25 cellular contexts compared by ENCODE assay signal in genomic region chr16:23388786-23389185, GRCh38.
"Had no signal": no experiment of that assay in that cellular context is flagged by ENCODE, and none has a peak within 500 bp of the region (broad histone marks: within the 10 kb centered on the region; RNA-seq: fewer than 3 reads in every experiment).

No MANE protein-coding gene starts in this region.

- H3K27me3 ChIP-seq: ascending aorta, body of pancreas had no signal

- H3K27me3 Mint-ChIP-seq: activated B cell treated with CpG ODN at 0.5 μM for 24 hours; activated CD4-positive, alpha-beta memory T cell treated with anti-CD3 and anti-CD28 coated beads for 36 hours; activated CD4-positive, alpha-beta T cell treated with anti-CD3 and anti-CD28 coated beads, Interleukin-2, amount 10 ng/mL, durations not matched to agents 24 days and 14 days; activated naive CD8-positive, alpha-beta T cell treated with anti-CD3 and anti-CD28 coated beads, Interleukin-2, amount 50 U/mL, for 24 hours; T-helper 17 cell had no signal

- H3K27ac Mint-ChIP-seq: activated B cell treated with CpG ODN at 0.5 μM for 24 hours; activated CD4-positive, alpha-beta memory T cell treated with anti-CD3 and anti-CD28 coated beads for 36 hours; activated CD4-positive, alpha-beta T cell treated with anti-CD3 and anti-CD28 coated beads, Interleukin-2, amount 10 ng/mL, durations not matched to agents 24 days and 14 days; activated naive CD8-positive, alpha-beta T cell treated with anti-CD3 and anti-CD28 coated beads, Interleukin-2, amount 50 U/mL, for 24 hours; T-helper 17 cell had no signal

- FAIRE-seq: RCC 7860 had no signal

- H3K4me3 ChIP-seq: ascending aorta, body of pancreas had no signal

- H3K4me1 Mint-ChIP-seq: activated B cell treated with CpG ODN at 0.5 μM for 24 hours; activated CD4-positive, alpha-beta T cell treated with anti-CD3 and anti-CD28 coated beads, Interleukin-2, amount 10 ng/mL, durations not matched to agents 24 days and 14 days; activated naive CD8-positive, alpha-beta T cell treated with anti-CD3 and anti-CD28 coated beads, Interleukin-2, amount 50 U/mL, for 24 hours; T-helper 17 cell had no signal

- H3K27ac ChIP-seq: ascending aorta, body of pancreas had no signal

- ATAC-seq: activated naive CD4-positive, alpha-beta T cell treated with anti-CD3 and anti-CD28 coated beads, Interleukin-2, amount 50 U/mL, for 72 hours; activated naive CD8-positive, alpha-beta T cell treated with anti-CD3 and anti-CD28 coated beads, Interleukin-2, amount 50 U/mL, for 24 hours; activated T-cell treated with anti-CD3 and anti-CD28 coated beads, Interleukin-2, amount 50 U/mL, for 4 hours; body of pancreas; PC-3; T-helper 17 cell had no signal

- DNase-seq: activated B cell treated with CpG ODN at 0.5 μM for 24 hours; activated CD4-positive, alpha-beta memory T cell treated with anti-CD3 and anti-CD28 coated beads for 36 hours; activated CD4-positive, alpha-beta T cell treated with anti-CD3 and anti-CD28 coated beads for 1 hour; activated CD4-positive, alpha-beta T cell treated with anti-CD3 and anti-CD28 coated beads, Interleukin-2, amount 10 ng/mL, durations not matched to agents 24 days and 14 days; activated CD8-positive, alpha-beta memory T cell treated with anti-CD3 and anti-CD28 coated beads for 24 hours; activated effector memory CD4-positive, alpha-beta T cell treated with anti-CD3 and anti-CD28 coated beads, Interleukin-2, amount 50 U/mL, for 16 hours; activated naive CD4-positive, alpha-beta T cell treated with Interleukin-2 at 50 U/mL for 16 hours; activated naive CD8-positive, alpha-beta T cell treated with anti-CD3 and anti-CD28 coated beads, Interleukin-2, amount 50 U/mL, for 24 hours; activated T-cell treated with anti-CD3 and anti-CD28 coated beads, Interleukin-2, amount 50 U/mL, for 4 hours; amniotic stem cell; body of pancreas; KG1; NCI-H1048; NCI-H146; NCI-H187 treated with DMSO at 0.1 percent for 48 hours; NCI-H2081 treated with DMSO at 0.1 percent for 48 hours; NCI-H446; NCI-H524; PC-3; SIG-M5; T-helper 17 cell; T-helper 9 cell had no signal

- H3K4me1 ChIP-seq: ascending aorta, body of pancreas had no signal

- H3K9me3 ChIP-seq: ascending aorta, body of pancreas had no signal

- H3K9me3 Mint-ChIP-seq: activated B cell treated with CpG ODN at 0.5 μM for 24 hours; activated CD4-positive, alpha-beta memory T cell treated with anti-CD3 and anti-CD28 coated beads for 36 hours; activated CD4-positive, alpha-beta T cell treated with anti-CD3 and anti-CD28 coated beads, Interleukin-2, amount 10 ng/mL, durations not matched to agents 24 days and 14 days; activated naive CD4-positive, alpha-beta T cell treated with anti-CD3 and anti-CD28 coated beads, Interleukin-2, amount 50 U/mL, for 72 hours; activated naive CD8-positive, alpha-beta T cell treated with anti-CD3 and anti-CD28 coated beads, Interleukin-2, amount 50 U/mL, for 24 hours; activated T-cell treated with anti-CD3 and anti-CD28 coated beads, Interleukin-2, amount 50 U/mL, for 4 hours had no signal

- H3K4me3 Mint-ChIP-seq: activated B cell treated with CpG ODN at 0.5 μM for 24 hours; activated CD4-positive, alpha-beta memory T cell treated with anti-CD3 and anti-CD28 coated beads for 36 hours; activated CD4-positive, alpha-beta T cell treated with anti-CD3 and anti-CD28 coated beads, Interleukin-2, amount 10 ng/mL, durations not matched to agents 24 days and 14 days; activated naive CD8-positive, alpha-beta T cell treated with anti-CD3 and anti-CD28 coated beads, Interleukin-2, amount 50 U/mL, for 24 hours; activated T-cell treated with anti-CD3 and anti-CD28 coated beads, Interleukin-2, amount 50 U/mL, for 4 hours; T-helper 17 cell had no signal
